Comparison of ENCODE assay signal across 10 cellular contexts in the genomic region with DNA sequence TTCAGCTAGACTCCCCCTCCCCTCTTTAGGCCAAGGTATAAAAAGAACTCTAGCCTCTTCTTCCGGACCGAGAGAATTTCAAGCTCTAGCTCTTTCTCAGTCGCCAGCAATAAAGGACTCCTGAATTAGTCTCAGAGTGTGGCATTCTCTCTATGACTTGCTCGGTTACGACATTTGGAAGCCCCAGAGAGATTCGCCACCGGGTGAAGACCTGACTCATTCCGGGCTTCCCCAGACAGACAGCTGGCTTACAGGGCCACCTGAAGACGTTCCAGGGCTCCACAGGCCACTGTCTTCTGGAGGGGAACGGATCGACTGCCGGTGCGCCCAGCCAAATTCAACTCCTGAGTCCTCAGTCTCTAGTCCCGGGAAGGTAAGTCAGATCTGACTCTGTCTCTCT. TPM values are rescaled to one million over a fixed set of nuclear protein-coding genes. Genes with fewer than 3 reads are reported as not detected.
A peak's percentile ranks its signal among the peaks of the same experiment; 100 is the strongest.
DNase-seq lines count a peak whose midpoint lies in the region; ATAC-seq, FAIRE-seq and TF ChIP-seq lines count a peak whose summit lies in the region.
"Had no signal": no experiment of that assay in that cellular context is flagged by ENCODE, and none has a peak within 500 bp of the region (broad histone marks: within the 10 kb centered on the region; RNA-seq: fewer than 3 reads in every experiment).

A gene (plus strand): TSS at position 234 of the 400 bp plus-strand sequence. CDS start 15,510 bp downstream, outside the sequence.

- TF ChIP-seq CTCF in GM12878 (IDR thresholded peaks at IDR 0.05 in 2 of 3, conservative IDR thresholded peaks at IDR 0.05 in 1 of 3; ENCODE audit: control insufficient read depth in 2 of 3, extremely low read depth in 1 of 3, insufficient read depth in 1 of 3, low read depth in 3 of 3, low read length in 3 of 3), result no peak; a peak in 1 of 6 replicates

- H3K27ac Mint-ChIP-seq in stimulated activated memory B cell treated with anti-CD40 and anti-IgM and Interleukin-4, amounts not matched to agents 10 μg/mL and 1 μg/mL and 100 μg/mL, for 72 hours, result peak within 1 kb of the TSS; percentile 62

- H3K9me3 Mint-ChIP-seq in stimulated activated memory B cell treated with anti-CD40 and anti-IgM and Interleukin-4, amounts not matched to agents 10 μg/mL and 1 μg/mL and 100 μg/mL, for 72 hours, result no peaks in the 10 kb centered on the region

- CTCF ChIA-PET in GM12878 (lab: Yijun Ruan, JAX), result interaction anchor here (0.7 to 3.8 kb wide), 14 partner anchors 8 to 120 kb away, joined by 3 to 50 read pairs (median 10); a partner anchor contains a TSS

- no peaks in the 10 kb centered on the region for H3K27me3 ChIP-seq in GM12878 (replicated peaks in 1 of 2; ENCODE audit: control insufficient read depth in 2 of 2, insufficient read depth in 2 of 2, low read length in 1 of 2)

- H3K4me1 Mint-ChIP-seq in stimulated activated memory B cell treated with anti-CD40 and anti-IgM and Interleukin-4, amounts not matched to agents 10 μg/mL and 1 μg/mL and 100 μg/mL, for 72 hours, result peaks cover 26% of the 10 kb centered on the region

- peak within 1 kb of the TSS; percentile 43 for H3K4me3 Mint-ChIP-seq in stimulated activated memory B cell treated with anti-CD40 and anti-IgM and Interleukin-4, amounts not matched to agents 10 μg/mL and 1 μg/mL and 100 μg/mL, for 72 hours

- H3K9ac ChIP-seq in GM12878 (ENCODE audit: control insufficient read depth, insufficient read depth, low read length), result no peak within 1 kb of the TSS; the same call in 1 of the 2 replicates

- no peak for TF ChIP-seq POLR2A in GM12878 (IDR thresholded peaks at IDR 0.05; ENCODE audit: low read depth, low read length)

- peak within 1 kb of the TSS; percentile 48 for H2AFZ ChIP-seq in GM12878 (ENCODE audit: control insufficient read depth, low read depth, low read length)

- ATAC-seq in HG03108 (IDR thresholded peaks at IDR 0.05; ENCODE audit: unreplicated experiment) (peak; percentile 91), GM12878 (peak; percentile 94)
- peak; percentile 96 for ATAC-seq in stimulated activated memory B cell treated with anti-CD40 and anti-IgM and Interleukin-4, amounts not matched to agents 10 μg/mL and 1 μg/mL and 100 μg/mL, for 72 hours

- RAD21 ChIA-PET in GM12878 (lab: Charles Lee; ENCODE audit: unreplicated experiment), result interaction anchor here (0.7 to 2.3 kb wide), 7 partner anchors 10 to 639 kb away, joined by 3 to 30 read pairs (median 3); a partner anchor contains a TSS

- H3K4me3 ChIP-seq in GM12878, result no peak within 1 kb of the TSS

- peaks cover 57% of the 10 kb centered on the region for H3K27me3 Mint-ChIP-seq in stimulated activated memory B cell treated with anti-CD40 and anti-IgM and Interleukin-4, amounts not matched to agents 10 μg/mL and 1 μg/mL and 100 μg/mL, for 72 hours

- no peaks in the 10 kb centered on the region for H3K36me3 ChIP-seq in GM12878 (ENCODE audit: control insufficient read depth in 2 of 2, insufficient read depth in 2 of 2, low read length in 1 of 2)

- DNase-seq in Daoy (ENCODE audit: low read depth) (peak; percentile 73), GM19239 (ENCODE audit: insufficient read length, low spot score) (peak; percentile 50), GM12878 (ENCODE audit: low read depth, low spot score) (peak; percentile 62), cortex of kidney (lab: John Stamatoyannopoulos, UW) (no peak), NCI-H526 treated with DMSO at 0.1 percent for 48 hours (lab: John Stamatoyannopoulos, UW) (no peak), activated gamma-delta T cell treated with Interleukin-2 at 50 U/mL for 16 hours (no peak)

- H3K79me2 ChIP-seq in GM12878 (ENCODE audit: control insufficient read depth, insufficient read depth, low read length), result no peaks in the 10 kb centered on the region

- no TSS peak for BruUV-seq in GM12878 (replicated peaks; lab: Mats Ljungman, UMichigan)

- under 1% methylated on average over 14 of the region's 14 CpGs for WGBS in GM12878 (ENCODE audit: insufficient coverage, insufficient replicate concordance, low lambda C conversion rate, missing lambda C conversion rate)

- no peaks in the 10 kb centered on the region for H4K20me1 ChIP-seq in GM12878 (ENCODE audit: control insufficient read depth, insufficient read depth)

- in situ Hi-C loops in GM12878 (cut with MboI), result no loop called here

- no peak for TF ChIP-seq RAD21 in GM12878 (IDR thresholded peaks at IDR 0.05; ENCODE audit: insufficient read depth, low read depth, low read length)

- intact Hi-C loops in GM12878 (cut with micrococcal nuclease; ENCODE audit: unreplicated experiment), result loop anchor here (5.0 kb wide), 1 partner anchor 37 kb away; no protein-coding TSS in a partner anchor

- TF ChIP-seq EP300 in GM12878 (IDR thresholded peaks at IDR 0.05; ENCODE audit: borderline replicate concordance in 1 of 2, control insufficient read depth in 1 of 2, low read depth in 2 of 2, low read length in 2 of 2), result peak in 1 of 2 experiments; percentile 42; a peak in 1 of 4 replicates

- FAIRE-seq in GM19239 (lab: Jason Lieb, UNC) (peak; percentile 49), GM12878 (lab: Jason Lieb, UNC) (peak; percentile 71)

- no peaks in the 10 kb centered on the region for H3K36me3 Mint-ChIP-seq in stimulated activated memory B cell treated with anti-CD40 and anti-IgM and Interleukin-4, amounts not matched to agents 10 μg/mL and 1 μg/mL and 100 μg/mL, for 72 hours

- no peaks in the 10 kb centered on the region for H3K9me3 ChIP-seq in GM12878 (replicated peaks; ENCODE audit: control insufficient read depth, insufficient read depth, low read length)

- peak within 1 kb of the TSS; percentile 96 for H3K4me2 ChIP-seq in GM12878 (ENCODE audit: control insufficient read depth, insufficient read depth)

- no peak within 1 kb of the TSS for H3K27ac ChIP-seq in GM12878 (ENCODE audit: control insufficient read depth, insufficient read depth)

- SMC1A ChIA-PET in GM12878 (lab: Charles Lee; ENCODE audit: uncharacterized antibody, unreplicated experiment), result interaction anchor here (0.8 to 3.4 kb wide), 9 partner anchors 9 to 804 kb away, joined by 3 to 26 read pairs (median 4); no protein-coding TSS in a partner anchor

- H3K4me1 ChIP-seq in GM12878 (ENCODE audit: control insufficient read depth, insufficient read depth, low read length), result peaks cover 21% of the 10 kb centered on the region

- POLR2A ChIA-PET in GM12878 (lab: Charles Lee), result interaction anchor here (0.8 to 2.4 kb wide), 2 partner anchors 85 to 116 kb away, joined by 3 to 10 read pairs; no protein-coding TSS in a partner anchor

TF ChIP-seq in GM12878, 131 proteins besides CTCF, POLR2A, EP300 and RAD21 (continues in another document):
- TF ChIP-seq NFYA (IDR thresholded peaks at IDR 0.05; ENCODE audit: borderline replicate concordance, low read depth, low read length), result no peak
- TF ChIP-seq ATF7 (IDR thresholded peaks at IDR 0.05; ENCODE audit: low read depth), result peak; percentile 87
- no peak for TF ChIP-seq POLR2AphosphoS2 (IDR thresholded peaks at IDR 0.05; ENCODE audit: low read depth, low read length)
- peak; percentile 69; the same call in 1 of the 2 replicates for TF ChIP-seq FOXM1 (IDR thresholded peaks at IDR 0.05; ENCODE audit: low read depth, low read length)
- TF ChIP-seq SIX5 (IDR thresholded peaks at IDR 0.05; ENCODE audit: low read depth, low read length, severe bottlenecking), result no peak
- TF ChIP-seq STAT1 (conservative IDR thresholded peaks at IDR 0.05), result no peak
- TF ChIP-seq, protein P1, sequence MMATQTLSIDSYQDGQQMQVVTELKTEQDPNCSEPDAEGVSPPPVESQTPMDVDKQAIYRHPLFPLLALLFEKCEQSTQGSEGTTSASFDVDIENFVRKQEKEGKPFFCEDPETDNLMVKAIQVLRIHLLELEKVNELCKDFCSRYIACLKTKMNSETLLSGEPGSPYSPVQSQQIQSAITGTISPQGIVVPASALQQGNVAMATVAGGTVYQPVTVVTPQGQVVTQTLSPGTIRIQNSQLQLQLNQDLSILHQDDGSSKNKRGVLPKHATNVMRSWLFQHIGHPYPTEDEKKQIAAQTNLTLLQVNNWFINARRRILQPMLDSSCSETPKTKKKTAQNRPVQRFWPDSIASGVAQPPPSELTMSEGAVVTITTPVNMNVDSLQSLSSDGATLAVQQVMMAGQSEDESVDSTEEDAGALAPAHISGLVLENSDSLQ (IDR thresholded peaks at IDR 0.05), result no peak; the same call in 1 of the 2 replicates
- peak; percentile 97 for TF ChIP-seq TCF12 (IDR thresholded peaks at IDR 0.05; ENCODE audit: low read depth, low read length)
- TF ChIP-seq PAX5 (IDR thresholded peaks at IDR 0.05; ENCODE audit: borderline replicate concordance, low read depth, low read length), result peak; percentile 41; the same call in 1 of the 2 replicates
- TF ChIP-seq POU2F2 (IDR thresholded peaks at IDR 0.05; ENCODE audit: borderline replicate concordance, low read depth, low read length), result 0 out of 3 replicates have a peak, but pooled peaks have one; percentile 32
- peak; percentile 95 for TF ChIP-seq JUNB (IDR thresholded peaks at IDR 0.05)
- peak; percentile 77 for TF ChIP-seq EED (IDR thresholded peaks at IDR 0.05; ENCODE audit: low read depth)
- TF ChIP-seq RB1 (IDR thresholded peaks at IDR 0.05; ENCODE audit: borderline replicate concordance), result no peak
- TF ChIP-seq MEF2A (IDR thresholded peaks at IDR 0.05; ENCODE audit: insufficient read depth, low read depth, low read length), result peak; percentile 79
- TF ChIP-seq RELA (IDR thresholded peaks at IDR 0.05; ENCODE audit: borderline replicate concordance, partially characterized antibody), result peak; percentile 93
- TF ChIP-seq MTA2 (IDR thresholded peaks at IDR 0.05; ENCODE audit: low read depth), result peak; percentile 69

RNA-seq across cellular contexts. Expression of the gene that starts here (rescaled TPM):
- total RNA-seq in Daoy (2014; rRNA removed; shearing (Covaris generic)), result not detected in 2 replicates
- not detected in 2 replicates for total RNA-seq in GM12878 (2013; cell fraction: nucleolus; rRNA removed)
- not detected in 2 replicates for total RNA-seq in GM12878 (2014; rRNA removed)
- not detected in 2 replicates for total RNA-seq in GM12878 (2014; rRNA removed; fragmentation: Illumina TruSeq; extraction: Trizol)
- not detected in 2 replicates for total RNA-seq in GM12878 (2021)
- polyA plus RNA-seq in GM12878 (2011; ENCODE audit: low read depth), result not detected
- 0.09 TPM in 1 of 2 replicates, not detected in the other for polyA plus RNA-seq in GM12878 (2011; rRNA removed)
- polyA plus RNA-seq in GM12878 (2011; cell fraction: cytosol; rRNA removed), result 0.04 TPM in 1 of 2 replicates, not detected in the other
- polyA plus RNA-seq in GM12878 (2011; cell fraction: nucleus; rRNA removed), result 0.04 TPM in 1 of 2 replicates, not detected in the other
- not detected in 2 replicates for polyA plus RNA-seq in GM12878 (2012)
- not detected in 2 replicates for polyA plus RNA-seq in GM12878 (2014; fragmentation: Illumina TruSeq; extraction: Trizol)
- not detected for polyA plus RNA-seq in GM12878 (2014; fragmentation: Nextera tagmentation; extraction: Ambion mirVana)
- polyA plus RNA-seq in GM12878 (2014; rRNA removed), result 0.06 TPM in 1 of 2 replicates, not detected in the other
- not detected for polyA plus RNA-seq in GM12878 (2016; fragmentation: Nextera tagmentation; extraction: Ambion mirVana)
- polyA minus RNA-seq in GM12878 (2011; rRNA and poly(A)+ RNA removed), result not detected in 2 replicates
- not detected in 2 replicates for polyA minus RNA-seq in GM12878 (2011; cell fraction: cytosol; rRNA and poly(A)+ RNA removed)
- not detected in 2 replicates for polyA minus RNA-seq in GM12878 (2011; cell fraction: nucleus; rRNA and poly(A)+ RNA removed)
- total RNA-seq: epithelial cell of proximal tubule, HT1080 had no signal

Comparison
In these comparisons a context has a peak if more than half of its experiments do, and no peak if none do; other contexts are left out.
1. Peak in DNase-seq in Daoy; RNA of the gene not detected or under 1 TPM.
2. Peak in DNase-seq, ATAC-seq and H3K4me2 ChIP-seq in GM12878; RNA of the gene not detected or under 1 TPM.